ENCODE assay signal across 13 cellular contexts in genomic region chr14:60651936-60652673, GRCh38. TPM values are rescaled to one million over a fixed set of nuclear protein-coding genes. Genes with fewer than 3 reads are reported as not detected.
DNase-seq lines count a peak whose midpoint lies in the region; ATAC-seq and TF ChIP-seq lines count a peak whose summit lies in the region.
"Had no signal": no experiment of that assay in that cellular context is flagged by ENCODE, and none has a peak within 500 bp of the region (broad histone marks: within the 10 kb centered on the region; RNA-seq: fewer than 3 reads in every experiment).

No MANE protein-coding gene starts in this region.

- H3K4me3 Mint-ChIP-seq in natural killer cell treated with Interleukin-12 subunit alpha and Interleukin-12 subunit beta and Interleukin-15 and Interleukin-18, amount 100 ng/mL, for 72 hours = no peak overlapping the region

- no peaks in the 10 kb centered on the region for H3K36me3 Mint-ChIP-seq in natural killer cell treated with Interleukin-12 subunit alpha and Interleukin-12 subunit beta and Interleukin-15 and Interleukin-18, amount 100 ng/mL, for 72 hours

- no peaks in the 10 kb centered on the region for H3K36me3 ChIP-seq in psoas muscle (ENCODE audit: insufficient read depth in 1 of 2, low read depth in 1 of 2)
- H3K36me3 ChIP-seq: gastroesophageal sphincter, upper lobe of left lung had no signal

- H3K27me3 Mint-ChIP-seq in natural killer cell treated with Interleukin-12 subunit alpha and Interleukin-12 subunit beta and Interleukin-15 and Interleukin-18, amount 100 ng/mL, for 72 hours = peaks cover 69 to 76% of the 10 kb centered on the region in 2 donors

- no peaks in the 10 kb centered on the region for H3K9me3 Mint-ChIP-seq in natural killer cell treated with Interleukin-12 subunit alpha and Interleukin-12 subunit beta and Interleukin-15 and Interleukin-18, amount 100 ng/mL, for 72 hours

- DNase-seq in NCI-H2227 (lab: John Stamatoyannopoulos, UW; ENCODE audit: unreplicated experiment) = peak; percentile 20
- no peak for DNase-seq in NCI-H2227 treated with DMSO at 0.1 percent for 48 hours (lab: John Stamatoyannopoulos, UW)
- DNase-seq in NCI-H1105 (lab: John Stamatoyannopoulos, UW) = peak; percentile 62
- peak; percentile 59 for DNase-seq in ecto neural progenitor cell (ENCODE audit: low spot score)
- DNase-seq in psoas muscle = peak in 1 of 2 donors; percentile 70
- no peak for DNase-seq in EL
- no peak for DNase-seq in natural killer cell treated with Interleukin-12 subunit alpha and Interleukin-12 subunit beta and Interleukin-15 and Interleukin-18, amount 100 ng/mL, for 72 hours (ENCODE audit: low spot score)
- DNase-seq in right cardiac atrium = no peak
- DNase-seq: ACHN; activated CD4-positive, CD25-positive, alpha-beta regulatory T cell; stimulated activated CD4-positive, alpha-beta T cell treated with anti-CD3 and anti-CD28 coated beads, Interleukin-4, amount 100 ng/mL, for 1 hour had no signal

- H3K27ac ChIP-seq in psoas muscle (peak overlapping the region; percentile 93), right cardiac atrium (ENCODE audit: low read length) (no peak overlapping the region)
- H3K27ac ChIP-seq: gastroesophageal sphincter, upper lobe of left lung had no signal

- H3K4me1 Mint-ChIP-seq in natural killer cell treated with Interleukin-12 subunit alpha and Interleukin-12 subunit beta and Interleukin-15 and Interleukin-18, amount 100 ng/mL, for 72 hours (ENCODE audit: low read depth in 2 of 2) = peaks cover 35% of the 10 kb centered on the region in 2 donors

- no peak for TF ChIP-seq CTCF in psoas muscle (IDR thresholded peaks at IDR 0.05)

- H3K4me3 ChIP-seq in psoas muscle (peak overlapping the region; percentile 91), right cardiac atrium (ENCODE audit: low read length) (no peak overlapping the region)
- H3K4me3 ChIP-seq: gastroesophageal sphincter, upper lobe of left lung had no signal

- H3K9me3 ChIP-seq in psoas muscle (no peaks in the 10 kb centered on the region), right cardiac atrium (ENCODE audit: control insufficient read depth, low read length) (no peaks in the 10 kb centered on the region)
- H3K9me3 ChIP-seq: gastroesophageal sphincter, upper lobe of left lung had no signal

- ATAC-seq in psoas muscle (no peak), right cardiac atrium (no peak)
- no peak for ATAC-seq in natural killer cell treated with Interleukin-12 subunit alpha and Interleukin-12 subunit beta and Interleukin-15 and Interleukin-18, amount 100 ng/mL, for 72 hours
- ATAC-seq: gastroesophageal sphincter had no signal

- WGBS in psoas muscle, 3 donors = 10 to 17% (median 10%) methylated on average over 37 of the region's 37 CpGs
- WGBS in right cardiac atrium = 8% methylated on average over 37 of the region's 37 CpGs

- H3K27me3 ChIP-seq in psoas muscle (ENCODE audit: insufficient read depth in 3 of 3, low read length in 2 of 3) (no peaks in the 10 kb centered on the region), right cardiac atrium (ENCODE audit: control insufficient read depth, insufficient read depth) (no peaks in the 10 kb centered on the region)

- H3K27ac Mint-ChIP-seq in natural killer cell treated with Interleukin-12 subunit alpha and Interleukin-12 subunit beta and Interleukin-15 and Interleukin-18, amount 100 ng/mL, for 72 hours = no peak overlapping the region

- H3K4me1 ChIP-seq in psoas muscle = peaks cover 7% of the 10 kb centered on the region
- no peaks in the 10 kb centered on the region for H3K4me1 ChIP-seq in right cardiac atrium (ENCODE audit: control insufficient read depth, insufficient read depth, low read length)

- intact Hi-C loops in psoas muscle (cut with DNase I) = loop anchor here (2.0 to 10.0 kb wide), 7 partner anchors 69 to 545 kb away; no protein-coding TSS in a partner anchor
- intact Hi-C loops in right cardiac atrium (cut with DNase I) = no loop called here

RNA-seq across cellular contexts. Expression of gene SIX1, which starts 2.8 kb away (rescaled TPM):
- total RNA-seq in psoas muscle (10 to 100 TPM; 38.5 to 58.0 (median 43.4) TPM), right cardiac atrium (not detected)
- polyA plus RNA-seq in psoas muscle (10 to 100 TPM in 2 of 3 donors, 1 to 10 TPM in 1; 8.3 to 86.6 (median 37.7) TPM), right cardiac atrium (0.14 TPM)
- total RNA-seq in natural killer cell treated with Interleukin-12 subunit alpha and Interleukin-12 subunit beta and Interleukin-15 and Interleukin-18, amount 100 ng/mL, for 72 hours = not detected

Comparison
In these comparisons a context has a peak if more than half of its experiments do, and no peak if none do; other contexts are left out.
1. DNase-seq: peak in NCI-H2227 (single experiment), NCI-H1105 (single experiment) and ecto neural progenitor cell (single experiment); none in NCI-H2227 treated with DMSO at 0.1 percent for 48 hours (single experiment), EL (single experiment), natural killer cell treated with Interleukin-12 subunit alpha and Interleukin-12 subunit beta and Interleukin-15 and Interleukin-18, amount 100 ng/mL, for 72 hours (single experiment) and right cardiac atrium (0 of 3).
2. RNA of gene SIX1, which starts 2.8 kb away (total RNA-seq): 38.5 to 58.0 TPM in psoas muscle; not detected in right cardiac atrium and not detected in natural killer cell treated with Interleukin-12 subunit alpha and Interleukin-12 subunit beta and Interleukin-15 and Interleukin-18, amount 100 ng/mL, for 72 hours; every median in the first group is over 10 times any median in the second.
3. intact Hi-C loops: an anchor here in psoas muscle (2.0 to 10.0 kb wide); none called in right cardiac atrium.